ENCODE assay signal across 8 cellular contexts in the genomic region with DNA sequence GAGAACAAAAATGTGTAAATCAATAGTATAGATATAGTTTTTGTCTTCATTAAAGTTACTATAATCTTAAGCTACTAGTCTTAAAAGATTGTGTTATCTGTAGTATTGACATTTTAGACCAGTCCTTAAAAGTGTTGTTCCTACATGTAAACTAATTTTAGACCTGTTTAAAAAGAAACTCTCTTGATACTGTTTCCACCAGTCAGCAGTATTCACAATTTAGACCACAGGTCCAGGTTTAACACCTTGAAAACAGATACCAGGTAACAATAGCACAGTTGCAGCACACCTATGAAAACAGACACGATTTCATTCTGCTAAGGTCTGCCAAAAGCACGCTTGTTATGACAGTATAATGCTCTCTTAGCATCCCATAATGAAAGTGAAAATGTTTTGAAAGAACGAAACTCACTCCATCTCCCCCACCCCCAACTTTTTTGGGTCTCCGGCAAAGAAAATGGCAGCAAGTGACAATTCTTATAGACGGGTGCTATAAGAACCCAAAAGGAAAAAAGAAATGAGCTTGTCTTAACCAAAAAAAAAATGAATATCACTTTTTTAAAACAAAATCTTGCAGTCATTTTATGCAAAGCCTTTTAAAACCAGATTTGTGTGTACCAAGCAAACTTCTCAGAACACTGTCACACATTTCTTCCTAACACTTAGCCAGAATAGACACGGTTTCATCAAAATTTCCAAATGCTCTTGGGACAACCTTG. TPM values are rescaled to one million over a fixed set of nuclear protein-coding genes. Genes with fewer than 3 reads are reported as not detected.
DNase-seq lines count a peak whose midpoint lies in the region; ATAC-seq, FAIRE-seq and TF ChIP-seq lines count a peak whose summit lies in the region.

No MANE protein-coding gene starts in this region.

- H2BK120ac ChIP-seq in trophoblast cell (ENCODE audit: insufficient read depth, low read length, poor library complexity): no peak overlapping the region

- H3K27ac ChIP-seq in stomach smooth muscle (ENCODE audit: low read length) (no peak overlapping the region), trophoblast cell (ENCODE audit: low read depth, low read length) (no peak overlapping the region)

- no peak for FAIRE-seq in frontal cortex (lab: Jason Lieb, UNC)

- no peak overlapping the region for H4K12ac ChIP-seq in trophoblast cell (ENCODE audit: low read depth, low read length)

- no peak overlapping the region for H2BK12ac ChIP-seq in trophoblast cell (ENCODE audit: low read length)

- H4K8ac ChIP-seq in trophoblast cell (ENCODE audit: low read depth, low read length): no peak overlapping the region

- H3K79me2 ChIP-seq in trophoblast cell (ENCODE audit: control insufficient read depth, insufficient read depth, low read length, poor library complexity): peaks cover 2% of the 10 kb centered on the region

- H3K4me2 ChIP-seq in trophoblast cell (ENCODE audit: low read length): no peak overlapping the region

- H3K27me3 Mint-ChIP-seq in WTC11 (ENCODE audit: low read depth) (peaks cover 35% of the 10 kb centered on the region), glutamatergic neuron (ENCODE audit: unreplicated experiment) (peaks cover 24% of the 10 kb centered on the region)

- peaks cover 23% of the 10 kb centered on the region for H3K4me1 Mint-ChIP-seq in WTC11
- H3K4me1 Mint-ChIP-seq in glutamatergic neuron (ENCODE audit: low read depth, unreplicated experiment): peaks cover 22% of the 10 kb centered on the region

- H3K27ac Mint-ChIP-seq in WTC11: no peak overlapping the region
- H3K27ac Mint-ChIP-seq in glutamatergic neuron (ENCODE audit: unreplicated experiment): no peak overlapping the region

- H3K36me3 ChIP-seq in stomach smooth muscle (ENCODE audit: control insufficient read depth in 2 of 2, insufficient read depth in 2 of 2, low read length in 2 of 2) (no peaks in the 10 kb centered on the region), trophoblast cell (ENCODE audit: control insufficient read depth in 1 of 2, insufficient read depth in 2 of 2, low read length in 2 of 2) (no peaks in the 10 kb centered on the region)

- H3K9me3 Mint-ChIP-seq in WTC11 (no peaks in the 10 kb centered on the region), glutamatergic neuron (ENCODE audit: unreplicated experiment) (peaks cover 18% of the 10 kb centered on the region)

- H2AFZ ChIP-seq in trophoblast cell (ENCODE audit: insufficient read depth, low read length, poor library complexity): no peak overlapping the region

- H3K14ac ChIP-seq in trophoblast cell (ENCODE audit: low read length): no peak overlapping the region

- no peak overlapping the region for H3K23ac ChIP-seq in trophoblast cell (ENCODE audit: low read length)

- CTCF ChIA-PET in WTC11 (lab: Charles Lee): no interaction called here

- no peaks in the 10 kb centered on the region for H3K9me3 ChIP-seq in stomach smooth muscle (ENCODE audit: control insufficient read depth in 2 of 2, low read length in 2 of 2)
- H3K9me3 ChIP-seq in trophoblast cell (ENCODE audit: insufficient read depth, low read depth, low read length): peaks cover 3% of the 10 kb centered on the region

- H3K27me3 ChIP-seq in stomach smooth muscle (ENCODE audit: control insufficient read depth in 1 of 2, insufficient read depth in 2 of 2, low read length in 2 of 2): no peaks in the 10 kb centered on the region
- H3K27me3 ChIP-seq in trophoblast cell (ENCODE audit: insufficient read depth, low read length): peaks cover 18% of the 10 kb centered on the region

- H3K4me3 ChIP-seq in stomach smooth muscle (ENCODE audit: low read length in 2 of 2) (peak overlapping the region; percentile 88 to 89), trophoblast cell (ENCODE audit: low read depth, low read length) (no peak overlapping the region)

- no peak overlapping the region for H4K91ac ChIP-seq in trophoblast cell (ENCODE audit: low read depth, low read length)

- POLR2A ChIA-PET in WTC11 (lab: Charles Lee): no interaction called here

- H3K36me3 Mint-ChIP-seq in WTC11 (no peaks in the 10 kb centered on the region), glutamatergic neuron (ENCODE audit: unreplicated experiment) (no peaks in the 10 kb centered on the region)

- WGBS in trophoblast cell (ENCODE audit: extremely low coverage, insufficient coverage, insufficient read length): no CpG with 5 or more reads among the region's 6 CpGs

- H3K9ac ChIP-seq in stomach smooth muscle (ENCODE audit: low read length in 2 of 2) (peak overlapping the region in 1 of 2 donors; percentile 64), trophoblast cell (ENCODE audit: low read length) (no peak overlapping the region)

- no peak overlapping the region for H2AK5ac ChIP-seq in trophoblast cell (ENCODE audit: low read length)

- no peak for ATAC-seq in WTC11

- H3K79me1 ChIP-seq in trophoblast cell (ENCODE audit: low read length): no peaks in the 10 kb centered on the region

- peak; percentile 38 for DNase-seq in activated gamma-delta T cell treated with Interleukin-2 at 50 U/mL for 16 hours
- no peak for DNase-seq in activated gamma-delta T cell (lab: John Stamatoyannopoulos, UW)
- DNase-seq in WTC11 (ENCODE audit: low spot score): no peak
- DNase-seq in glutamatergic neuron: no peak
- no peak for DNase-seq in RKO (ENCODE audit: low spot score)
- DNase-seq in trophoblast cell: no peak
- no peak for DNase-seq in frontal cortex (ENCODE audit: low spot score in 2 of 2)

- no peak overlapping the region for H2BK5ac ChIP-seq in trophoblast cell (ENCODE audit: low read depth, low read length, poor library complexity)

- TF ChIP-seq CTCF in WTC11 (IDR thresholded peaks at IDR 0.05): no peak
- TF ChIP-seq CTCF in glutamatergic neuron (IDR thresholded peaks at IDR 0.05; ENCODE audit: partially characterized antibody, unreplicated experiment): no peak

- H3K4me3 Mint-ChIP-seq in WTC11 (peak overlapping the region; percentile 78), glutamatergic neuron (ENCODE audit: unreplicated experiment) (peak overlapping the region; percentile 80)

- H3K4me1 ChIP-seq in stomach smooth muscle (ENCODE audit: control insufficient read depth, insufficient read depth, low read length): peaks cover 14% of the 10 kb centered on the region
- H3K4me1 ChIP-seq in trophoblast cell (ENCODE audit: control insufficient read depth in 1 of 2, insufficient read depth in 2 of 2, low read length in 2 of 2): peaks cover 3 to 9% of the 10 kb centered on the region in 2 experiments

- H3K4ac ChIP-seq in trophoblast cell (ENCODE audit: low read depth, low read length): no peak overlapping the region

- H3K18ac ChIP-seq in trophoblast cell (ENCODE audit: low read length): no peak overlapping the region

TF ChIP-seq in WTC11, 78 proteins besides CTCF, POLR2A, EP300 and RAD21 (continues in another document):
- TF ChIP-seq ZNF532 (CRISPR knock-in tag; IDR thresholded peaks at IDR 0.05; ENCODE audit: borderline replicate concordance): no peak
- no peak for TF ChIP-seq KAT7 (CRISPR knock-in tag; IDR thresholded peaks at IDR 0.05; ENCODE audit: borderline replicate concordance)
- no peak for TF ChIP-seq ZNF121 (CRISPR knock-in tag; IDR thresholded peaks at IDR 0.05)
- no peak for TF ChIP-seq CREM (CRISPR knock-in tag; IDR thresholded peaks at IDR 0.05)
- no peak for TF ChIP-seq NR2C2 (CRISPR knock-in tag; IDR thresholded peaks at IDR 0.05)
- TF ChIP-seq PREB (CRISPR knock-in tag; IDR thresholded peaks at IDR 0.05; ENCODE audit: borderline replicate concordance): no peak
- TF ChIP-seq FOXK1 (CRISPR knock-in tag; IDR thresholded peaks at IDR 0.05): no peak
- no peak for TF ChIP-seq NFYB (CRISPR knock-in tag; conservative IDR thresholded peaks at IDR 0.05; ENCODE audit: low read depth)
- TF ChIP-seq NFATC4 (CRISPR knock-in tag; IDR thresholded peaks at IDR 0.05): no peak

RNA-seq across cellular contexts. Expression of gene EIF4E3, which starts 1.6 kb away (rescaled TPM):
- 14.0 to 16.5 TPM (median 14.3 TPM) in 3 replicates for total RNA-seq in WTC11 (2021)
- 21.9 TPM for total RNA-seq in glutamatergic neuron (ENCODE audit: unreplicated experiment)
- polyA plus RNA-seq in trophoblast cell (2013): 1.5 and 1.9 TPM in 2 replicates
- total RNA-seq in frontal cortex: 22.8 TPM

RNA-seq across cellular contexts. Expression of gene GPR27, which starts 30.0 kb away (rescaled TPM):
- total RNA-seq in WTC11 (2021) (14.7 to 16.4 TPM (median 14.8 TPM) in 3 replicates), glutamatergic neuron (ENCODE audit: unreplicated experiment) (4.7 TPM), frontal cortex (43.6 TPM)
- polyA plus RNA-seq in trophoblast cell (2013): 0.41 and 0.43 TPM in 2 replicates
